In genomic region chr1:113109908-113110554, GRCh38 we compare ENCODE assay signal across 11 cellular contexts. TPM values are rescaled to one million over a fixed set of nuclear protein-coding genes. Genes with fewer than 3 reads are reported as not detected.
DNase-seq lines count a peak whose midpoint lies in the region; ATAC-seq, FAIRE-seq and TF ChIP-seq lines count a peak whose summit lies in the region.
"Had no signal": no experiment of that assay in that cellular context is flagged by ENCODE, and none has a peak within 500 bp of the region (broad histone marks: within the 10 kb centered on the region; RNA-seq: fewer than 3 reads in every experiment).

No MANE protein-coding gene starts in this region.

- H3K9me3 ChIP-seq in breast epithelium, result no peaks in the 10 kb centered on the region
- no peaks in the 10 kb centered on the region for H3K9me3 ChIP-seq in uterus
- no peaks in the 10 kb centered on the region for H3K9me3 ChIP-seq in small intestine (ENCODE audit: control insufficient read depth, low read depth)

- no peak overlapping the region for H3K4me3 Mint-ChIP-seq in MCF 10A (ENCODE audit: unreplicated experiment)
- H3K4me3 Mint-ChIP-seq: activated naive CD4-positive, alpha-beta T cell treated with anti-CD3 and anti-CD28 coated beads, Interleukin-2, amount 50 U/mL, for 24 hours; B cell; T-cell had no signal

- H3K36me3 Mint-ChIP-seq in MCF 10A (ENCODE audit: insufficient read depth, unreplicated experiment), result peaks cover 91% of the 10 kb centered on the region

- peaks cover 8% of the 10 kb centered on the region for H3K36me3 ChIP-seq in breast epithelium
- no peaks in the 10 kb centered on the region for H3K36me3 ChIP-seq in uterus
- H3K36me3 ChIP-seq in small intestine (ENCODE audit: control insufficient read depth in 2 of 2, insufficient read depth in 2 of 2, low read length in 2 of 2), result peaks cover 6 to 24% of the 10 kb centered on the region in 2 donors

- no peaks in the 10 kb centered on the region for H3K4me1 Mint-ChIP-seq in MCF 10A (ENCODE audit: insufficient read depth, unreplicated experiment)
- H3K4me1 Mint-ChIP-seq: B cell, T-cell had no signal

- peak; percentile 62 for DNase-seq in MCF 10A (ENCODE audit: unreplicated experiment)
- DNase-seq in breast epithelium (ENCODE audit: low spot score in 2 of 2), result no peak
- peak; percentile 98 for DNase-seq in dedifferentiated amniotic fluid mesenchymal stem cell (ENCODE audit: extremely low spot score)
- DNase-seq in lung microvascular endothelial cell (ENCODE audit: low read depth in 2 of 2), result peak; percentile 58 to 78
- DNase-seq in uterus, result peak; percentile 32 to 53
- DNase-seq in small intestine, result no peak
- DNase-seq: T-cell had no signal

- H3K9me3 Mint-ChIP-seq in MCF 10A (ENCODE audit: unreplicated experiment), result no peaks in the 10 kb centered on the region
- H3K9me3 Mint-ChIP-seq: activated naive CD4-positive, alpha-beta T cell treated with anti-CD3 and anti-CD28 coated beads, Interleukin-2, amount 50 U/mL, for 24 hours; T-cell had no signal

- H3K4me1 ChIP-seq in breast epithelium, result no peaks in the 10 kb centered on the region
- H3K4me1 ChIP-seq in uterus, result no peaks in the 10 kb centered on the region
- H3K4me1 ChIP-seq in small intestine (ENCODE audit: control insufficient read depth in 2 of 2, insufficient read depth in 1 of 2, low read depth in 1 of 2, low read length in 1 of 2), result no peaks in the 10 kb centered on the region

- no peak for TF ChIP-seq POLR2A in breast epithelium (IDR thresholded peaks at IDR 0.05)
- TF ChIP-seq POLR2A in uterus (IDR thresholded peaks at IDR 0.05), result no peak

- no peaks in the 10 kb centered on the region for H3K27me3 Mint-ChIP-seq in MCF 10A (ENCODE audit: insufficient read depth, unreplicated experiment)
- H3K27me3 Mint-ChIP-seq: activated naive CD4-positive, alpha-beta T cell treated with anti-CD3 and anti-CD28 coated beads, Interleukin-2, amount 50 U/mL, for 24 hours; B cell; T-cell had no signal

- FAIRE-seq in small intestine (lab: Jason Lieb, UNC), result no peak

- TF ChIP-seq CTCF in MCF 10A (IDR thresholded peaks at IDR 0.05; ENCODE audit: unreplicated experiment) (no peak), breast epithelium (IDR thresholded peaks at IDR 0.05) (peak in 1 of 3 donors; percentile 30), uterus (IDR thresholded peaks at IDR 0.05) (peak in 3 of 4 experiments; percentile 12 to 23 (median 14))

- BruUV-seq in MCF 10A (replicated peaks; lab: Mats Ljungman, UMichigan), result no TSS peak

- POLR2A ChIA-PET in MCF 10A (lab: Yijun Ruan, JAX), result interaction anchor here (1.3 to 1.5 kb wide), 2 partner anchors 20 to 37 kb away, joined by 3 read pairs; partner anchors contain the start of gene LRIG2

- H3K4me3 ChIP-seq in breast epithelium (no peak overlapping the region), uterus (no peak overlapping the region), small intestine (ENCODE audit: low read depth in 1 of 2, low read length in 2 of 2) (no peak overlapping the region)

- H3K27me3 ChIP-seq in breast epithelium (no peaks in the 10 kb centered on the region), uterus (no peaks in the 10 kb centered on the region), small intestine (ENCODE audit: control insufficient read depth in 2 of 2, insufficient read depth in 2 of 2, low read length in 2 of 2) (no peaks in the 10 kb centered on the region)

- ATAC-seq in GM21447 (IDR thresholded peaks at IDR 0.05; ENCODE audit: unreplicated experiment), result no peak
- no peak for ATAC-seq in HG03045 (IDR thresholded peaks at IDR 0.05; ENCODE audit: unreplicated experiment)
- ATAC-seq: T-cell had no signal

- peak overlapping the region in 1 of 2 donors; percentile 65 for H3K27ac ChIP-seq in breast epithelium
- H3K27ac ChIP-seq in uterus, result peak overlapping the region; percentile 17 to 21
- no peak overlapping the region for H3K27ac ChIP-seq in small intestine (ENCODE audit: low read depth in 1 of 2, low read length in 1 of 2)

- CTCF ChIA-PET in MCF 10A (lab: Yijun Ruan, JAX), result no interaction called here

- intact Hi-C loops in MCF 10A (cut with micrococcal nuclease) (no loop called here), breast epithelium (cut with DNase I; ENCODE audit: low total_unique reads) (no loop called here), uterus (cut with DNase I; ENCODE audit: low total_unique reads) (no loop called here)

- no peak overlapping the region for H3K27ac Mint-ChIP-seq in MCF 10A (ENCODE audit: low read depth, unreplicated experiment)
- H3K27ac Mint-ChIP-seq: activated naive CD4-positive, alpha-beta T cell treated with anti-CD3 and anti-CD28 coated beads, Interleukin-2, amount 50 U/mL, for 24 hours; B cell; T-cell had no signal

- WGBS in small intestine, 3 donors, result 71 to 81% (median 80%) methylated on average over 5 of the region's 5 CpGs

RNA-seq across cellular contexts. Expression of gene LRIG2, which starts 37.0 kb away (rescaled TPM):
- 11.8 and 14.8 TPM in 2 replicates for total RNA-seq in MCF 10A (2022)
- total RNA-seq in breast epithelium, result 10 to 100 TPM; 20.0 to 39.8 (median 24.3) TPM
- total RNA-seq in lung microvascular endothelial cell, result 6.8 and 8.9 TPM in 2 replicates
- total RNA-seq in uterus, result 10 to 100 TPM in 3 of 4 donors, 1 to 10 TPM in 1; 7.2 to 55.8 (median 26.5) TPM
- 1 to 10 TPM; 2.4 to 4.8 (median 2.9) TPM for polyA plus RNA-seq in small intestine

Comparison
In these comparisons a context has a peak if more than half of its experiments do, and no peak if none do; other contexts are left out.
1. DNase-seq: peak in MCF 10A (single experiment), dedifferentiated amniotic fluid mesenchymal stem cell (single experiment), lung microvascular endothelial cell (2 of 2) and uterus (2 of 2); none in breast epithelium (0 of 2) and small intestine (single experiment).
2. H3K27ac ChIP-seq: peak in uterus (2 of 2); none in small intestine (0 of 2).